8 cellular contexts compared by ENCODE assay signal in the genomic region with DNA sequence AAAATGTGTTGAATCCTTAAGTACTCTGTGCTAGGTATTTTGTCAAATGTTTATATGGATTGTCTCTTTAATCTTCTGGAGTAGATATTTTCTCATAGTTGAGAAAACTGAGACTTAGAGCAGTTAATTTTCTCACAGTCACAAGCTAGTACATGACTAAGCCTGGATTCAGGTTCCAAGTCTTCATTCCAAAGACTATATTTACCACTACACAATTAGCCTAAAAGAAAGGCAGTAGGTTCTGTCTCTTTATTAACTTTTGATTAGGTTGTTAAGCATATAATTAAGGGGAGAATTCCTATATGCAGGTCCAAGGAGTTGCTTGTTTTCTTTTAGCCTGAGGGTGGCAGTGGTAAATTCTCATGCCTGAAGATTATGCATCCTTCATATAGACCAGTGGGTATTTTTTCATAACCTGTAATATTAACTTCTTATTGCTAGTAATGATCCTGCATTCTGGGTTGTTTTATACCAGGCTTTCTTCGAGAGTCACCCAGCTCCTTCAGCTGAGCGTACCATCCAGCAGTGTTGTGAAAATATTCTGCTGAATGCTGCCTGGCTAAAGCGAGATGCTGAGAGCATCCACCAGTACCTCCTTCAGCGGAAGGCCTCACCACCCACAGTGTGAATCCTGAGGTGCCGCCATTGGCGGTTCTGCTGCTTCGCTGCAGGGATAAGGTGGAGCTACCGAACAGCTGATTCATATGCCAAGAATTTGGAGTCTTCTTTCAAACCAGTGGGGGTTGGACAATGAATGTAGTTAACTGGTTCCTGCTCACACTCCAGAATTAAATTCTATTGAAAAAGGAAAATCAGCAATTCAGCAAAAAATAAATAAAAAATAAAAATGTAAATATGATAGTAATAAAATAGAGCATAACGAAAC. TPM values are rescaled to one million over a fixed set of nuclear protein-coding genes. Genes with fewer than 3 reads are reported as not detected.
DNase-seq lines count a peak whose midpoint lies in the region; ATAC-seq, FAIRE-seq and TF ChIP-seq lines count a peak whose summit lies in the region.

No MANE protein-coding gene starts in this region.

- H3K27ac ChIP-seq in OCI-LY7 (ENCODE audit: low read depth, low read length, poor library complexity, severe bottlenecking) (no peak overlapping the region), neural progenitor cell (peak overlapping the region; percentile 26), small intestine (ENCODE audit: low read depth in 1 of 2, low read length in 1 of 2) (no peak overlapping the region)

- H4K20me1 ChIP-seq in OCI-LY7 (ENCODE audit: insufficient read depth, low read length) (no peaks in the 10 kb centered on the region), neural progenitor cell (ENCODE audit: low read depth) (peaks cover 8% of the 10 kb centered on the region)

- CTCF ChIA-PET in OCI-LY7 (lab: Charles Lee; ENCODE audit: unreplicated experiment): no interaction called here

- no peaks in the 10 kb centered on the region for H3K79me2 ChIP-seq in OCI-LY7 (ENCODE audit: insufficient read depth, low read depth, low read length)
- H3K79me2 ChIP-seq in neural progenitor cell (ENCODE audit: low read depth): no peaks in the 10 kb centered on the region

- peak overlapping the region; percentile 78 for H3K27ac Mint-ChIP-seq in neural progenitor cell

- peak; percentile 75 for DNase-seq in DMS53 (lab: John Stamatoyannopoulos, UW)
- no peak for DNase-seq in OCI-LY7 (ENCODE audit: low spot score)
- peak; percentile 92 for DNase-seq in epithelial cell of esophagus (ENCODE audit: low read depth)
- peak; percentile 30 for DNase-seq in neural progenitor cell (ENCODE audit: low spot score)
- no peak for DNase-seq in NCI-H1092 treated with DMSO at 0.1 percent for 48 hours (lab: John Stamatoyannopoulos, UW)
- no peak for DNase-seq in NCI-H345 (lab: John Stamatoyannopoulos, UW)
- no peak for DNase-seq in small intestine

- H3K9me3 Mint-ChIP-seq in neural progenitor cell: no peaks in the 10 kb centered on the region

- H3K4me1 ChIP-seq in OCI-LY7 (ENCODE audit: insufficient read depth, low read length, poor library complexity, severe bottlenecking) (no peaks in the 10 kb centered on the region), neural progenitor cell (no peaks in the 10 kb centered on the region), small intestine (ENCODE audit: control insufficient read depth in 2 of 2, insufficient read depth in 1 of 2, low read depth in 1 of 2, low read length in 1 of 2) (no peaks in the 10 kb centered on the region)

- H3K27me3 Mint-ChIP-seq in neural progenitor cell (ENCODE audit: insufficient read depth, low read depth): no peaks in the 10 kb centered on the region

- TF ChIP-seq CTCF in OCI-LY7 (conservative IDR thresholded peaks at IDR 0.05; ENCODE audit: low read length) (peak; percentile 45), epithelial cell of esophagus (IDR thresholded peaks at IDR 0.05; ENCODE audit: insufficient read depth, low read depth, low read length, missing control alignments) (no peak), neural progenitor cell (IDR thresholded peaks at IDR 0.05) (no peak)

- H3K4me2 ChIP-seq in OCI-LY7 (ENCODE audit: low read length): no peak overlapping the region
- no peak overlapping the region for H3K4me2 ChIP-seq in neural progenitor cell

- no peak overlapping the region for H2AFZ ChIP-seq in OCI-LY7 (ENCODE audit: low read length)
- no peak overlapping the region for H2AFZ ChIP-seq in neural progenitor cell (replicated peaks)

- no TSS peak for BruUV-seq in OCI-LY7 (replicated peaks; lab: Mats Ljungman, UMichigan)

- H3K36me3 ChIP-seq in OCI-LY7 (ENCODE audit: insufficient read depth, low read length) (peaks cover 80% of the 10 kb centered on the region), neural progenitor cell (peaks cover 8% of the 10 kb centered on the region), small intestine (ENCODE audit: control insufficient read depth in 2 of 2, insufficient read depth in 2 of 2, low read length in 2 of 2) (peaks cover 11 to 22% of the 10 kb centered on the region in 2 donors)

- peaks cover 14% of the 10 kb centered on the region for H3K4me1 Mint-ChIP-seq in neural progenitor cell

- POLR2A ChIA-PET in OCI-LY7 (lab: Charles Lee): no interaction called here

- intact Hi-C loops in OCI-LY7 (cut with micrococcal nuclease; ENCODE audit: unreplicated experiment): no loop called here

- H3K9me3 ChIP-seq in OCI-LY7 (ENCODE audit: low read length): no peaks in the 10 kb centered on the region
- no peaks in the 10 kb centered on the region for H3K9me3 ChIP-seq in neural progenitor cell (ENCODE audit: low read depth)
- no peaks in the 10 kb centered on the region for H3K9me3 ChIP-seq in small intestine (ENCODE audit: control insufficient read depth, low read depth)

- 77 to 86% (median 83%) methylated on average over 9 of the region's 9 CpGs for WGBS in small intestine, 3 donors

- peaks cover 35% of the 10 kb centered on the region for H3F3A ChIP-seq in neural progenitor cell (ENCODE audit: low read depth)

- no peaks in the 10 kb centered on the region for H3K9me2 ChIP-seq in OCI-LY7 (ENCODE audit: insufficient read depth, low read length)

- no peak for FAIRE-seq in small intestine (lab: Jason Lieb, UNC)

- H3K36me3 Mint-ChIP-seq in neural progenitor cell: peaks cover 24% of the 10 kb centered on the region

- H3K9ac ChIP-seq in neural progenitor cell: no peak overlapping the region

- no peak overlapping the region for H3K4me3 Mint-ChIP-seq in neural progenitor cell

- H3K27me3 ChIP-seq in neural progenitor cell: no peaks in the 10 kb centered on the region
- no peaks in the 10 kb centered on the region for H3K27me3 ChIP-seq in small intestine (ENCODE audit: control insufficient read depth in 2 of 2, insufficient read depth in 2 of 2, low read length in 2 of 2)

- H3K4me3 ChIP-seq in OCI-LY7 (ENCODE audit: low read depth, low read length, poor library complexity, severe bottlenecking) (no peak overlapping the region), epithelial cell of esophagus (ENCODE audit: low read length) (no peak overlapping the region), neural progenitor cell (no peak overlapping the region), small intestine (ENCODE audit: low read depth in 1 of 2, low read length in 2 of 2) (no peak overlapping the region)

- no peak for ATAC-seq in GM19324 (IDR thresholded peaks at IDR 0.05; ENCODE audit: low FRiP score, unreplicated experiment)

RNA-seq across cellular contexts. Expression of a gene that starts 28.2 kb away (rescaled TPM):
- total RNA-seq in OCI-LY7 (2014; rRNA removed; shearing (Covaris generic)): 215 and 232 TPM in 2 replicates
- total RNA-seq in OCI-LY7 (2022): 423 and 453 TPM in 2 replicates
- total RNA-seq in neural progenitor cell (ENCODE audit: low replicate concordance): 454 and 543 TPM in 2 replicates
- 10 to 100 TPM; 25.9 to 82.4 (median 27.1) TPM for polyA plus RNA-seq in small intestine

Comparison
In these comparisons a context has a peak if more than half of its experiments do, and no peak if none do; other contexts are left out.
1. DNase-seq: peak in DMS53 (single experiment), epithelial cell of esophagus (single experiment) and neural progenitor cell (single experiment); none in OCI-LY7 (single experiment), NCI-H1092 treated with DMSO at 0.1 percent for 48 hours (single experiment), NCI-H345 (single experiment) and small intestine (single experiment).